ENCODE assay signal across 9 cellular contexts in the genomic region with DNA sequence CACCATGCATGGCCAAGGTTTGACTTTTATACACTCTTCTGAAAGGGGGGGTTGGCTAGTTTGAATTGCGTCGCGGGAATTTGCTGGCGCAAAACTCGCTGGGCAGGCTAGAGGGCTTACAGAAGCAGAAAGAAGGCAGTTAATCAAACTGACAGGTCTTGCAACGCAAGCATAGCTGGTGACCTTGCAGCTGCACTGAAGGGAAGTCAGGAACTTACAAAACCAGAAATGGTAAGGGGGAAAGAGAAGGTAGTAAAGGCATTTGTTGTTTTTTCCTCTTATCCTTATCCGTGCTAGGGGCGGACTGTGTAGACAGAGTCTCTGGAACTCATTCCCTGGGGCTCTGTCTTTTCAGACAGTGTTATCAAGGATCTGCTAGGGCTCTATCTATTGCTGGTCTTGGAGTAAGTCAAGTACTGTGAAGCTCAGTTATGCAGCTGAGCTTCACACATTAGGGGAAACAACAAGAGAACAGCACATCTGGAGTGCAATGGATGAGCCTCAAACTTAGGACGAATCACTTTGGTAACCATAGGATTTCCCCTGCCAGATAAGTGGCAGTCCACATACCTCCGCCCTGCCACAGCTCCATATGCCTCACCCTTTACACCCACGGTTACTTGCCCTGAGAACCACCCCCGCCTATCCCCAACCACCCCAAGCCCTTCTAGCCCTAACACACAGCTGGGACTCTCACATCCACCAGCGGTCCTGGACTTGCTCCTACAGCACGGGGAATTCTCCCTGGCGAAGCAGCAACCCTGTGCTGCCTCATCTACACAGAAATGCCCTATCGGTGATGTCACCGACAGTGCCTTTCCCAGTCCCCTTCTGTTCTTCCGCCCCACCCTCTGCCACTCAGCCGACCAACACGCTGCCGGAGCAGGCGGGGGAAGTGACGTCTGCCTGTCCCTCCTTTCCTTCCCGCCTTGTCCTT.
DNase-seq lines count a peak whose midpoint lies in the region; ATAC-seq and TF ChIP-seq lines count a peak whose summit lies in the region.
"Had no signal": no experiment of that assay in that cellular context is flagged by ENCODE, and none has a peak within 500 bp of the region (broad histone marks: within the 10 kb centered on the region; RNA-seq: fewer than 3 reads in every experiment).

No MANE protein-coding gene starts in this region.

- no peaks in the 10 kb centered on the region for H3K36me3 ChIP-seq in esophagus (ENCODE audit: control insufficient read depth in 2 of 2, insufficient read depth in 2 of 2, low read length in 1 of 2)

- no peak overlapping the region for H4K5ac ChIP-seq in H9 (ENCODE audit: insufficient read length, low read depth, low read length)

- WGBS in H9 (ENCODE audit: extremely low coverage, insufficient read length, low lambda C conversion rate), result no CpG with 5 or more reads among the region's 24 CpGs
- WGBS in esophagus, 2 donors, result 7 to 9% methylated on average over 24 of the region's 24 CpGs

- H3K79me2 ChIP-seq in H9 (ENCODE audit: insufficient read depth, low read length), result no peaks in the 10 kb centered on the region

- H3K9me3 Mint-ChIP-seq in H9, result peaks cover 87 to 91% of the 10 kb centered on the region in 2 experiments

- intact Hi-C loops in sciatic nerve (cut with DNase I), result no loop called here

- no peak overlapping the region for H3K4ac ChIP-seq in H9 (ENCODE audit: low read depth, low read length)

- peak overlapping the region in 1 of 2 donors; percentile 9 for H3K4me3 ChIP-seq in esophagus (ENCODE audit: low read depth in 1 of 2, low read length in 2 of 2)
- H3K4me3 ChIP-seq: SK-N-MC had no signal

- H3K27ac ChIP-seq in H9 (ENCODE audit: insufficient read length, low read depth, low read length), result no peak overlapping the region
- peak overlapping the region; percentile 57 to 78 for H3K27ac ChIP-seq in esophagus (ENCODE audit: low read depth in 2 of 2, low read length in 1 of 2)
- H3K27ac ChIP-seq: SK-N-MC had no signal

- ATAC-seq in sciatic nerve, result peak; percentile 68

- peak overlapping the region in 1 of 2 experiments; percentile 19; a peak in 1 of 5 replicates for H3K4me3 Mint-ChIP-seq in H9

- no peak overlapping the region for H2BK12ac ChIP-seq in H9 (ENCODE audit: insufficient read length, low read depth, low read length)

- no peaks in the 10 kb centered on the region for H3K79me1 ChIP-seq in H9 (ENCODE audit: insufficient read depth, low read depth, low read length, poor library complexity, severe bottlenecking)

- H4K8ac ChIP-seq in H9 (replicated peaks; ENCODE audit: insufficient read length, low read depth, low read length), result no peak overlapping the region

- no peak overlapping the region for H3K27ac Mint-ChIP-seq in H9

- H2AFZ ChIP-seq in H9 (ENCODE audit: low read length), result no peak overlapping the region

- no peak for TF ChIP-seq CTCF in H9 (conservative IDR thresholded peaks at IDR 0.05)

- no peak overlapping the region for H3K23ac ChIP-seq in H9 (ENCODE audit: insufficient read length, low read depth, low read length)

- H3K9ac ChIP-seq in H9 (ENCODE audit: extremely low read depth, insufficient read length, low read length), result no peak overlapping the region

- no peak overlapping the region for H2AK5ac ChIP-seq in H9 (ENCODE audit: insufficient read length, low read length)

- H2BK15ac ChIP-seq in H9 (ENCODE audit: low read depth, low read length), result no peak overlapping the region

- H3K18ac ChIP-seq in H9 (ENCODE audit: insufficient read length, low read depth, low read length), result peak overlapping the region; percentile 80

- H3K4me1 Mint-ChIP-seq in H9, result no peaks in the 10 kb centered on the region

- H3K4me1 ChIP-seq in H9 (ENCODE audit: insufficient read depth, low read length), result no peaks in the 10 kb centered on the region
- peaks cover 0 to 7% of the 10 kb centered on the region in 2 donors for H3K4me1 ChIP-seq in esophagus (ENCODE audit: control insufficient read depth in 2 of 2, insufficient read depth in 2 of 2, low read length in 1 of 2)

- H3K9me3 ChIP-seq in H9 (ENCODE audit: control insufficient read depth, low read depth, low read length) (peaks cover 61% of the 10 kb centered on the region), esophagus (ENCODE audit: control insufficient read depth in 2 of 2, insufficient read depth in 1 of 2, low read depth in 1 of 2, low read length in 1 of 2) (peaks cover 0 to 5% of the 10 kb centered on the region in 2 donors)

- H3K4me2 ChIP-seq in H9 (ENCODE audit: insufficient read depth, insufficient read length, low read length), result no peak overlapping the region

- peaks cover 8 to 26% (median 25%) of the 10 kb centered on the region in 3 experiments for H3K36me3 Mint-ChIP-seq in H9 (ENCODE audit: insufficient read depth in 1 of 3, low read depth in 3 of 3)

- H3K23me2 ChIP-seq in H9 (ENCODE audit: insufficient read length, low read depth, low read length, poor library complexity, severe bottlenecking), result no peaks in the 10 kb centered on the region

- H2BK5ac ChIP-seq in H9 (ENCODE audit: insufficient read length, low read length), result no peak overlapping the region

- peaks cover 10% of the 10 kb centered on the region for H3K27me3 Mint-ChIP-seq in H9 (ENCODE audit: low read depth)

- no peak overlapping the region for H2BK120ac ChIP-seq in H9 (ENCODE audit: low read depth, low read length, poor library complexity, severe bottlenecking)

- H3K56ac ChIP-seq in H9 (ENCODE audit: insufficient read length, low read depth, low read length), result no peak overlapping the region

- H4K20me1 ChIP-seq in H9 (ENCODE audit: control insufficient read depth, insufficient read depth, insufficient read length), result no peaks in the 10 kb centered on the region

- H4K91ac ChIP-seq in H9 (ENCODE audit: insufficient read length, low read depth, low read length), result no peak overlapping the region

- no peak for DNase-seq in H9
- DNase-seq in RPMI8226, result peak; percentile 91
- DNase-seq in sciatic nerve (ENCODE audit: low spot score), result no peak
- no peak for DNase-seq in NCI-H2171 (lab: John Stamatoyannopoulos, UW)
- no peak for DNase-seq in DMS53 (lab: John Stamatoyannopoulos, UW)
- no peak for DNase-seq in DMS53 treated with DMSO at 0.1 percent for 48 hours (lab: John Stamatoyannopoulos, UW; ENCODE audit: unreplicated experiment)
- no peak for DNase-seq in activated CD4-positive, alpha-beta T cell treated with anti-CD3 and anti-CD28 coated beads, Interleukin-2, amount 50 U/mL, for 4 hours

- H3K14ac ChIP-seq in H9 (ENCODE audit: insufficient read depth, low read length), result peak overlapping the region; percentile 55; the same call in 1 of the 2 replicates

- H3T11ph ChIP-seq in H9 (ENCODE audit: low read length), result no peak overlapping the region

- H2BK20ac ChIP-seq in H9 (ENCODE audit: low read depth, low read length, poor library complexity, severe bottlenecking), result no peak overlapping the region

- H3K27me3 ChIP-seq in H9 (ENCODE audit: insufficient read depth, low read length), result no peaks in the 10 kb centered on the region
- no peaks in the 10 kb centered on the region for H3K27me3 ChIP-seq in esophagus (ENCODE audit: control insufficient read depth in 1 of 2, insufficient read depth in 2 of 2, low read length in 2 of 2)
